ENCODE assay signal across 13 cellular contexts in genomic region chr1:33344896-33345295, GRCh38. TPM values are rescaled to one million over a fixed set of nuclear protein-coding genes. Genes with fewer than 3 reads are reported as not detected.
DNase-seq lines count a peak whose midpoint lies in the region; ATAC-seq and TF ChIP-seq lines count a peak whose summit lies in the region.
"Had no signal": no experiment of that assay in that cellular context is flagged by ENCODE, and none has a peak within 500 bp of the region (broad histone marks: within the 10 kb centered on the region; RNA-seq: fewer than 3 reads in every experiment).

No MANE protein-coding gene starts in this region.

- H3K27me3 ChIP-seq in PC-9 (ENCODE audit: insufficient read depth, low read depth): no peaks in the 10 kb centered on the region
- H3K27me3 ChIP-seq in mesenchymal stem cell (ENCODE audit: control insufficient read depth in 1 of 2, insufficient read depth in 1 of 2, low read length in 2 of 2): no peaks in the 10 kb centered on the region
- H3K27me3 ChIP-seq in thoracic aorta (replicated peaks; ENCODE audit: insufficient read depth): no peaks in the 10 kb centered on the region
- H3K27me3 ChIP-seq: cardiac muscle cell had no signal

- no peak overlapping the region; the same call in 1 of the 2 replicates for H3K4me3 ChIP-seq in PC-9
- peak overlapping the region; percentile 8 for H3K4me3 ChIP-seq in choroid plexus epithelial cell (ENCODE audit: low read depth, low read length)
- peak overlapping the region in 1 of 2 experiments; percentile 93 for H3K4me3 ChIP-seq in mesenchymal stem cell (ENCODE audit: insufficient read depth in 1 of 2, low read depth in 1 of 2, low read length in 2 of 2)
- H3K4me3 ChIP-seq in thoracic aorta: peak overlapping the region; percentile 96
- H3K4me3 ChIP-seq: cardiac muscle cell had no signal

- no peak overlapping the region for H3K4ac ChIP-seq in mesenchymal stem cell (ENCODE audit: low read depth in 1 of 2, low read length in 2 of 2)

- H4K8ac ChIP-seq in mesenchymal stem cell (ENCODE audit: low read length): no peak overlapping the region

- no TSS peak for BruUV-seq in PC-9 (replicated peaks; lab: Mats Ljungman, UMichigan)

- DNase-seq in PC-9 (no peak), choroid plexus epithelial cell (ENCODE audit: low read depth) (peak; percentile 34), mesenchymal stem cell (no peak), thoracic aorta (ENCODE audit: low spot score) (no peak), GM19238 (ENCODE audit: insufficient read length, low spot score) (no peak), nephron progenitor cell (no peak)
- DNase-seq in central memory CD4-positive, alpha-beta T cell: no peak
- DNase-seq: NCI-H1105 treated with DMSO at 0.1 percent for 48 hours, NCI-H510A treated with DMSO at 0.1 percent for 48 hours had no signal

- TF ChIP-seq CTCF in PC-9 (conservative IDR thresholded peaks at IDR 0.05) (no peak), choroid plexus epithelial cell (conservative IDR thresholded peaks at IDR 0.05; ENCODE audit: low read depth, low read length) (no peak), thoracic aorta (IDR thresholded peaks at IDR 0.05) (no peak), nephron progenitor cell (IDR thresholded peaks at IDR 0.05) (no peak)

- peak overlapping the region; percentile 96 for H3K9ac ChIP-seq in mesenchymal stem cell (ENCODE audit: low read length)

- peaks cover 19% of the 10 kb centered on the region for H3K36me3 Mint-ChIP-seq in nephron progenitor cell (ENCODE audit: low read depth)

- no peaks in the 10 kb centered on the region for H3K9me3 ChIP-seq in PC-9 (ENCODE audit: insufficient read depth, low read depth)
- no peaks in the 10 kb centered on the region for H3K9me3 ChIP-seq in mesenchymal stem cell (ENCODE audit: control insufficient read depth, low read length)
- H3K9me3 ChIP-seq in thoracic aorta: no peaks in the 10 kb centered on the region

- H2AK5ac ChIP-seq in mesenchymal stem cell (ENCODE audit: low read length, severe bottlenecking): no peak overlapping the region

- no peaks in the 10 kb centered on the region for H3K9me3 Mint-ChIP-seq in nephron progenitor cell

- H3K18ac ChIP-seq in mesenchymal stem cell (ENCODE audit: low read depth in 1 of 2, low read length in 2 of 2): no peak overlapping the region

- no peaks in the 10 kb centered on the region for H3K79me1 ChIP-seq in mesenchymal stem cell (replicated peaks; ENCODE audit: low read length, poor library complexity, severe bottlenecking)

- no peak overlapping the region for H4K91ac ChIP-seq in mesenchymal stem cell (ENCODE audit: low read length)

- no peak overlapping the region for H2AFZ ChIP-seq in PC-9
- no peak overlapping the region for H2AFZ ChIP-seq in mesenchymal stem cell (ENCODE audit: low read depth, low read length)

- 73% methylated on average over 2 of the region's 2 CpGs for WGBS in mesenchymal stem cell

- no peaks in the 10 kb centered on the region for H3K9me2 ChIP-seq in PC-9 (ENCODE audit: insufficient read depth)

- H3K4me2 ChIP-seq in PC-9: peak overlapping the region; percentile 99
- peak overlapping the region; percentile 19 for H3K4me2 ChIP-seq in mesenchymal stem cell (ENCODE audit: low read length, poor library complexity, severe bottlenecking)

- no peak overlapping the region for H2BK12ac ChIP-seq in mesenchymal stem cell (ENCODE audit: low read length in 2 of 2)

- POLR2A ChIA-PET in PC-9 (lab: Charles Lee; ENCODE audit: unreplicated experiment): no interaction called here

- no peak overlapping the region for H3K4me3 Mint-ChIP-seq in nephron progenitor cell

- H2BK15ac ChIP-seq in mesenchymal stem cell (ENCODE audit: low read depth, poor library complexity, severe bottlenecking): no peak overlapping the region

- peaks cover 41% of the 10 kb centered on the region for H4K20me1 ChIP-seq in PC-9 (ENCODE audit: insufficient read depth)

- no peak overlapping the region for H3K27ac Mint-ChIP-seq in nephron progenitor cell

- CTCF ChIA-PET in PC-9 (lab: Charles Lee): no interaction called here

- H2BK5ac ChIP-seq in mesenchymal stem cell (ENCODE audit: low read depth, low read length, poor library complexity, severe bottlenecking): no peak overlapping the region

- no peak overlapping the region for H3K23ac ChIP-seq in mesenchymal stem cell (ENCODE audit: low read length in 2 of 2)

- no peaks in the 10 kb centered on the region for H3K27me3 Mint-ChIP-seq in nephron progenitor cell (ENCODE audit: low read depth, poor library complexity)

- peaks cover 47% of the 10 kb centered on the region for H3K36me3 ChIP-seq in PC-9 (ENCODE audit: low read depth)
- H3K36me3 ChIP-seq in mesenchymal stem cell (ENCODE audit: control insufficient read depth in 1 of 2, insufficient read depth in 2 of 2, low read depth in 1 of 2, low read length in 2 of 2): peaks cover 15 to 56% of the 10 kb centered on the region in 2 experiments
- peaks cover 5% of the 10 kb centered on the region for H3K36me3 ChIP-seq in thoracic aorta
- H3K36me3 ChIP-seq: cardiac muscle cell had no signal

- H3F3A ChIP-seq in PC-9 (ENCODE audit: insufficient read depth, low read depth): peaks cover 57% of the 10 kb centered on the region

- intact Hi-C loops in PC-9 (cut with micrococcal nuclease; ENCODE audit: unreplicated experiment): loop anchor here (5.0 kb wide), 1 partner anchor 218 kb away; no protein-coding TSS in a partner anchor

- H3K27ac ChIP-seq in PC-9: peak overlapping the region; percentile 86; the same call in 1 of the 2 replicates
- peak overlapping the region; percentile 50 for H3K27ac ChIP-seq in mesenchymal stem cell (ENCODE audit: low read length, poor library complexity, severe bottlenecking)
- peak overlapping the region; percentile 95 to 97 for H3K27ac ChIP-seq in thoracic aorta

- peaks cover 89% of the 10 kb centered on the region for H3K4me1 Mint-ChIP-seq in nephron progenitor cell

- H3K79me2 ChIP-seq in PC-9 (ENCODE audit: low read depth): peaks cover 92% of the 10 kb centered on the region

- no peak for ATAC-seq in thoracic aorta (ENCODE audit: insufficient number of reproducible peaks, low FRiP score, low read depth)
- no peak for ATAC-seq in HG03354 (IDR thresholded peaks at IDR 0.05; ENCODE audit: poor library complexity, severe bottlenecking, unreplicated experiment)

- H3K14ac ChIP-seq in mesenchymal stem cell (ENCODE audit: low read length in 2 of 2): no peak overlapping the region

- no peak overlapping the region for H2BK120ac ChIP-seq in mesenchymal stem cell (ENCODE audit: low read depth, low read length)

- H3K4me1 ChIP-seq in PC-9 (replicated peaks; ENCODE audit: insufficient read depth) (peaks cover 70% of the 10 kb centered on the region), mesenchymal stem cell (ENCODE audit: control insufficient read depth, insufficient read depth, low read depth, low read length) (peaks cover 26% of the 10 kb centered on the region), thoracic aorta (ENCODE audit: control insufficient read depth in 1 of 2, low read depth in 2 of 2) (peaks cover 69 to 78% of the 10 kb centered on the region in 2 donors)

RNA-seq across cellular contexts. Expression of gene A3GALT2, which starts 24.0 kb away (rescaled TPM):
- not detected in 2 replicates for total RNA-seq in PC-9 (2021)
- polyA plus RNA-seq in mesenchymal stem cell (2013, experiment 1 of 2): 0.04 TPM
- not detected for polyA plus RNA-seq in mesenchymal stem cell (2013, experiment 2 of 2)
- under 1 TPM; 0.54 to 0.71 TPM for total RNA-seq in thoracic aorta
- total RNA-seq: cardiac muscle cell, H4, lung microvascular endothelial cell had no signal
